Comparison of ENCODE assay signal across 8 cellular contexts in genomic region chr3:15602146-15602536, GRCh38. TPM values are rescaled to one million over a fixed set of nuclear protein-coding genes. Genes with fewer than 3 reads are reported as not detected.
A peak's percentile ranks its signal among the peaks of the same experiment; 100 is the strongest.
DNase-seq lines count a peak whose midpoint lies in the region; ATAC-seq and TF ChIP-seq lines count a peak whose summit lies in the region.

No MANE protein-coding gene starts in this region.

- peak overlapping the region; percentile 36 to 88 for H4K8ac ChIP-seq in IMR-90 (ENCODE audit: low read depth in 2 of 2, low read length in 2 of 2)

- H3K9me3 Mint-ChIP-seq in dendritic cell treated with granulocyte-macrophage colony-stimulating factor and Interleukin-4, amounts not matched to agents 40 ng/mL and 50 ng/mL, for 4 days: no peaks in the 10 kb centered on the region
- H3K9me3 Mint-ChIP-seq in naive B cell: no peaks in the 10 kb centered on the region

- dilution Hi-C loops in IMR-90 (cut with HindIII; ENCODE audit: low sequenced_read_pairs, unreplicated experiment): no loop called here

- TF ChIP-seq RAD21 in IMR-90 (IDR thresholded peaks at IDR 0.05; ENCODE audit: low read length): no peak

- peaks cover 19 to 33% of the 10 kb centered on the region in 2 experiments for H3K79me1 ChIP-seq in IMR-90 (ENCODE audit: low read depth in 1 of 2, low read length in 2 of 2)

- H2AK9ac ChIP-seq in IMR-90 (replicated peaks; ENCODE audit: low read depth, low read length, poor library complexity): no peak overlapping the region

- H4K5ac ChIP-seq in IMR-90 (ENCODE audit: low read depth, low read length): peak overlapping the region; percentile 43; the same call in 1 of the 2 replicates

- H3K9me3 ChIP-seq in BE2C: no peaks in the 10 kb centered on the region
- no peaks in the 10 kb centered on the region for H3K9me3 ChIP-seq in IMR-90 (ENCODE audit: control insufficient read depth, insufficient read depth, low read length)

- H3K56ac ChIP-seq in IMR-90 (ENCODE audit: extremely low read depth, insufficient read depth, low read length): peak overlapping the region; percentile 85

- peak overlapping the region; percentile 56 for H3K27ac ChIP-seq in IMR-90 (ENCODE audit: insufficient read depth, low read length)

- CTCF ChIA-PET in IMR-90 (lab: Yijun Ruan, JAX): no interaction called here

- no peak overlapping the region for H2BK20ac ChIP-seq in IMR-90 (ENCODE audit: low read depth, low read length)

- no peak for TF ChIP-seq CTCF in BE2C (IDR thresholded peaks at IDR 0.05; ENCODE audit: low read depth, low read length)
- TF ChIP-seq CTCF in IMR-90 (conservative IDR thresholded peaks at IDR 0.05; ENCODE audit: low read depth, low read length): no peak

- no peak overlapping the region for H2AK5ac ChIP-seq in IMR-90 (ENCODE audit: low read depth, low read length)

- peak overlapping the region; percentile 79 for H2BK5ac ChIP-seq in IMR-90 (ENCODE audit: low read depth, low read length, poor library complexity, severe bottlenecking)

- peak overlapping the region; percentile 46; the same call in 1 of the 3 replicates for H2BK15ac ChIP-seq in IMR-90 (ENCODE audit: low read depth, low read length)

- intact Hi-C loops in IMR-90 (cut with micrococcal nuclease) (no loop called here), posterior vena cava (cut with DNase I) (no loop called here)
- intact Hi-C loops in dendritic cell treated with granulocyte-macrophage colony-stimulating factor and Interleukin-4, amounts not matched to agents 40 ng/mL and 50 ng/mL, for 4 days (cut with micrococcal nuclease): loop anchor here (5.0 kb wide), 2 partner anchors 910 to 950 kb away; partner anchors contain the start of genes CCDC174 and RFTN1

- H3K4me2 ChIP-seq in IMR-90 (ENCODE audit: low read depth, low read length): peak overlapping the region; percentile 75

- H3K9ac ChIP-seq in IMR-90 (ENCODE audit: low read depth, low read length): peak overlapping the region; percentile 87

- peak overlapping the region; percentile 66 for H3K14ac ChIP-seq in IMR-90 (replicated peaks; ENCODE audit: low read depth, low read length)

- no peaks in the 10 kb centered on the region for H3K27me3 Mint-ChIP-seq in dendritic cell treated with granulocyte-macrophage colony-stimulating factor and Interleukin-4, amounts not matched to agents 40 ng/mL and 50 ng/mL, for 4 days
- H3K27me3 Mint-ChIP-seq in naive B cell: no peaks in the 10 kb centered on the region

- H4K91ac ChIP-seq in IMR-90 (ENCODE audit: insufficient read depth, low read depth, low read length): peak overlapping the region; percentile 43; the same call in 1 of the 2 replicates

- H3K4me3 Mint-ChIP-seq in dendritic cell treated with granulocyte-macrophage colony-stimulating factor and Interleukin-4, amounts not matched to agents 40 ng/mL and 50 ng/mL, for 4 days: peak overlapping the region; percentile 96
- H3K4me3 Mint-ChIP-seq in naive B cell: peak overlapping the region; percentile 97 to 100 (median 98)

- H2AFZ ChIP-seq in IMR-90 (replicated peaks; ENCODE audit: low read length, poor library complexity): peak overlapping the region; percentile 98

- H2BK120ac ChIP-seq in IMR-90 (ENCODE audit: low read depth, low read length): 0 out of 2 replicates have a peak overlapping the region, but pooled peaks have one; percentile 31

- H3K4ac ChIP-seq in IMR-90 (ENCODE audit: low read depth, low read length): peak overlapping the region; percentile 58

- no peak for TF ChIP-seq POLR2A in IMR-90 (IDR thresholded peaks at IDR 0.05; ENCODE audit: low read depth, low read length)

- peaks cover 45% of the 10 kb centered on the region for H3K36me3 Mint-ChIP-seq in dendritic cell treated with granulocyte-macrophage colony-stimulating factor and Interleukin-4, amounts not matched to agents 40 ng/mL and 50 ng/mL, for 4 days (ENCODE audit: low read depth)
- peaks cover 24 to 34% of the 10 kb centered on the region in 2 donors for H3K36me3 Mint-ChIP-seq in naive B cell

- DNase-seq in BE2C (no peak), IMR-90 (no peak), naive B cell (no peak), NCI-H226 (no peak), posterior vena cava (ENCODE audit: low spot score) (no peak)

- POLR2A ChIA-PET in IMR-90 (lab: Charles Lee; ENCODE audit: unreplicated experiment): no interaction called here

- H3K36me3 ChIP-seq in BE2C: no peaks in the 10 kb centered on the region
- peaks cover 2% of the 10 kb centered on the region; the same call in 1 of the 2 replicates for H3K36me3 ChIP-seq in IMR-90 (ENCODE audit: control insufficient read depth, insufficient read depth, low read length)

- ATAC-seq in GM21526 (IDR thresholded peaks at IDR 0.05; ENCODE audit: low FRiP score, unreplicated experiment) (peak; percentile 10), IMR-90 (ENCODE audit: low read depth) (peak; percentile 13), naive B cell (ENCODE audit: low read depth in 2 of 2) (no peak), HG03565 (IDR thresholded peaks at IDR 0.05; ENCODE audit: unreplicated experiment) (no peak)

- H3K27ac Mint-ChIP-seq in dendritic cell treated with granulocyte-macrophage colony-stimulating factor and Interleukin-4, amounts not matched to agents 40 ng/mL and 50 ng/mL, for 4 days: peak overlapping the region; percentile 94
- H3K27ac Mint-ChIP-seq in naive B cell: peak overlapping the region; percentile 97 to 99 (median 98)

- H3K4me1 Mint-ChIP-seq in dendritic cell treated with granulocyte-macrophage colony-stimulating factor and Interleukin-4, amounts not matched to agents 40 ng/mL and 50 ng/mL, for 4 days (ENCODE audit: low read depth): peaks cover 40% of the 10 kb centered on the region
- peaks cover 40 to 49% (median 47%) of the 10 kb centered on the region in 3 donors for H3K4me1 Mint-ChIP-seq in naive B cell

- H4K20me1 ChIP-seq in IMR-90 (ENCODE audit: insufficient read depth, low read length): no peaks in the 10 kb centered on the region

- WGBS in IMR-90 (ENCODE audit: extremely low coverage in 2 of 2, insufficient read length in 1 of 2), 2 experiments: 0% methylated on average over 2 of the region's 9 CpGs; no CpG with 5 or more reads in 1 of the 2 experiments

- in situ Hi-C loops in IMR-90 (cut with MboI; ENCODE audit: low sequenced_read_pairs): no loop called here

- H3K4me1 ChIP-seq in BE2C (no peaks in the 10 kb centered on the region), IMR-90 (ENCODE audit: control insufficient read depth, insufficient read depth, low read length) (peaks cover 2% of the 10 kb centered on the region; the same call in 1 of the 2 replicates)

- H3K18ac ChIP-seq in IMR-90 (ENCODE audit: low read depth, low read length): peak overlapping the region; percentile 28; the same call in 1 of the 2 replicates

- BruUV-seq in IMR-90 (replicated peaks; lab: Mats Ljungman, UMichigan): TSS peak; percentile 73

- peaks cover 6% of the 10 kb centered on the region for H3K9me1 ChIP-seq in IMR-90 (ENCODE audit: insufficient read depth, low read length)

- H3K4me3 ChIP-seq in BE2C (ENCODE audit: low read depth, low read length) (peak overlapping the region; percentile 91), IMR-90 (ENCODE audit: insufficient read depth, low read depth, low read length) (peak overlapping the region; percentile 66)

- H3K23ac ChIP-seq in IMR-90 (ENCODE audit: low read depth, low read length): peak overlapping the region; percentile 60; the same call in 1 of the 2 replicates

- no peaks in the 10 kb centered on the region for H3K27me3 ChIP-seq in BE2C
- no peaks in the 10 kb centered on the region for H3K27me3 ChIP-seq in IMR-90 (ENCODE audit: control insufficient read depth, insufficient read depth, low read length)

TF ChIP-seq in IMR-90, 13 proteins besides CTCF, POLR2A, EP300 and RAD21 (continues in another document):
- no peak for TF ChIP-seq ELK1 (IDR thresholded peaks at IDR 0.05; ENCODE audit: borderline replicate concordance, low read depth, low read length)
- no peak for TF ChIP-seq RCOR1 (IDR thresholded peaks at IDR 0.05; ENCODE audit: insufficient replicate concordance, low read length)
- TF ChIP-seq MXI1 (IDR thresholded peaks at IDR 0.05; ENCODE audit: borderline replicate concordance, low read depth, low read length): no peak
- TF ChIP-seq USF2 (IDR thresholded peaks at IDR 0.05; ENCODE audit: low read depth, low read length): no peak
- no peak for TF ChIP-seq FOS (IDR thresholded peaks at IDR 0.05; ENCODE audit: low read depth, low read length)
- TF ChIP-seq CEBPB (IDR thresholded peaks at IDR 0.05; ENCODE audit: low read depth, low read length): no peak
- no peak for TF ChIP-seq MAFK (IDR thresholded peaks at IDR 0.05; ENCODE audit: low read depth, low read length)
- TF ChIP-seq BHLHE40 (IDR thresholded peaks at IDR 0.05; ENCODE audit: low read depth, low read length): no peak

RNA-seq across cellular contexts. Expression of gene BTD, which starts 0.6 kb away (rescaled TPM):
- polyA plus RNA-seq in BE2C (2012; ENCODE audit: insufficient read depth, insufficient read length, low read depth): 2.3 TPM
- 14.2 and 21.1 TPM in 2 replicates for total RNA-seq in IMR-90 (2012; rRNA removed)
- 12.0 and 14.8 TPM in 2 replicates for polyA plus RNA-seq in IMR-90 (2012; rRNA removed)
- polyA plus RNA-seq in IMR-90 (2012; cell fraction: cytosol; rRNA removed): 9.0 and 13.6 TPM in 2 replicates
- polyA plus RNA-seq in IMR-90 (2012; cell fraction: nucleus; rRNA removed; ENCODE audit: low replicate concordance): 7.5 and 11.5 TPM in 2 replicates
- 10 to 100 TPM; 10.9 to 18.0 (median 12.5) TPM for polyA plus RNA-seq in naive B cell (ENCODE audit: low read depth in 6 of 6)
- total RNA-seq in posterior vena cava: 10 to 100 TPM; 13.3 to 18.1 TPM

RNA-seq across cellular contexts. Expression of gene HACL1, which starts 0.8 kb away (rescaled TPM):
- 9.7 TPM for polyA plus RNA-seq in BE2C (2012; ENCODE audit: insufficient read depth, insufficient read length, low read depth)
- 28.1 and 31.4 TPM in 2 replicates for total RNA-seq in IMR-90 (2012; rRNA removed)
- polyA plus RNA-seq in IMR-90 (2012; rRNA removed): 9.9 and 11.1 TPM in 2 replicates
- 5.4 and 7.0 TPM in 2 replicates for polyA plus RNA-seq in IMR-90 (2012; cell fraction: cytosol; rRNA removed)
- polyA plus RNA-seq in IMR-90 (2012; cell fraction: nucleus; rRNA removed; ENCODE audit: low replicate concordance): 7.2 and 16.3 TPM in 2 replicates
- 10 to 100 TPM; 25.5 to 46.4 (median 36.5) TPM for polyA plus RNA-seq in naive B cell (ENCODE audit: low read depth in 6 of 6)
- total RNA-seq in posterior vena cava: 10 to 100 TPM; 18.5 to 21.2 TPM

Comparison
In these comparisons a context has a peak if more than half of its experiments do, and no peak if none do; other contexts are left out.
1. ATAC-seq: peak in GM21526 (single experiment) and IMR-90 (single experiment); none in naive B cell (0 of 2) and HG03565 (single experiment).